ENCODE assay signal across 9 cellular contexts in genomic region chr9:115627511-115627910, GRCh38.
"Had no signal": no experiment of that assay in that cellular context is flagged by ENCODE, and none has a peak within 500 bp of the region (broad histone marks: within the 10 kb centered on the region; RNA-seq: fewer than 3 reads in every experiment).

No MANE protein-coding gene starts in this region.

- H3K27ac ChIP-seq: HL-60 had no signal

- H3K4me3 Mint-ChIP-seq: GM23338, HFFc6 had no signal

- ATAC-seq: GM23338, HCT116, HepG2, K562 had no signal

- H3K9me3 ChIP-seq: HAP-1 had no signal

- H3K9me3 Mint-ChIP-seq: GM23338 had no signal

- H3K4me2 ChIP-seq: GM23338 had no signal

- H3K27ac Mint-ChIP-seq: GM23338, HFFc6 had no signal

- H3K36me3 ChIP-seq: HAP-1 had no signal

- H3K4me3 ChIP-seq: GM23338, HAP-1, K562 had no signal

- H3K4me1 ChIP-seq: HAP-1 had no signal

- DNase-seq: H7, HFFc6, IMR-90 had no signal

- H2AFZ ChIP-seq: GM23338 had no signal
